25 cellular contexts compared by ENCODE assay signal in genomic region chr13:90448466-90449037, GRCh38.
A peak's percentile ranks its signal among the peaks of the same experiment; 100 is the strongest.
DNase-seq lines count a peak whose midpoint lies in the region; ATAC-seq, FAIRE-seq and TF ChIP-seq lines count a peak whose summit lies in the region.
"Had no signal": no experiment of that assay in that cellular context is flagged by ENCODE, and none has a peak within 500 bp of the region (broad histone marks: within the 10 kb centered on the region; RNA-seq: fewer than 3 reads in every experiment).

No MANE protein-coding gene starts in this region.

- H3K36me3 ChIP-seq in astrocyte (ENCODE audit: insufficient read depth, low read length) (no peaks in the 10 kb centered on the region), aorta (ENCODE audit: control insufficient read depth in 1 of 2, insufficient read depth in 2 of 2, low read length in 1 of 2) (no peaks in the 10 kb centered on the region), prostate gland (no peaks in the 10 kb centered on the region)
- H3K36me3 ChIP-seq: esophagus muscularis mucosa, spleen, thoracic aorta had no signal

- H3K4me2 ChIP-seq in astrocyte (ENCODE audit: low read length) = peak overlapping the region; percentile 30
- H3K4me2 ChIP-seq: GM23338, KMS-11 had no signal

- H3K4me3 ChIP-seq in astrocyte (ENCODE audit: insufficient read depth, low read depth, low read length) = no peak overlapping the region
- H3K4me3 ChIP-seq in aorta (ENCODE audit: low read length in 2 of 2) = no peak overlapping the region
- H3K4me3 ChIP-seq in prostate gland = no peak overlapping the region
- H3K4me3 ChIP-seq: esophagus muscularis mucosa, GM23338, lung, spleen, thoracic aorta had no signal

- WGBS in aorta, 2 donors = 56 to 60% methylated on average over 2 of the region's 2 CpGs
- WGBS in prostate gland = 85% methylated on average over 2 of the region's 2 CpGs

- H3K9me3 ChIP-seq in astrocyte (ENCODE audit: insufficient read depth, low read depth, low read length) (no peaks in the 10 kb centered on the region), aorta (ENCODE audit: control insufficient read depth, low read length) (no peaks in the 10 kb centered on the region), prostate gland (no peaks in the 10 kb centered on the region)
- H3K9me3 ChIP-seq: esophagus muscularis mucosa, thoracic aorta had no signal

- peaks cover 52% of the 10 kb centered on the region for H3K4me1 Mint-ChIP-seq in HFFc6 (ENCODE audit: low read depth)
- peaks cover 38% of the 10 kb centered on the region for H3K4me1 Mint-ChIP-seq in astrocyte (ENCODE audit: low read depth, unreplicated experiment)
- H3K4me1 Mint-ChIP-seq: activated B cell treated with CpG ODN at 0.5 μM for 24 hours; B cell; central memory CD8-positive, alpha-beta T cell had no signal

- no peak overlapping the region for H2AFZ ChIP-seq in astrocyte (ENCODE audit: low read depth, low read length)
- H2AFZ ChIP-seq: GM23338 had no signal

- H3K27ac Mint-ChIP-seq in HFFc6 (peak overlapping the region; percentile 29), astrocyte (ENCODE audit: unreplicated experiment) (peak overlapping the region; percentile 77)
- H3K27ac Mint-ChIP-seq: activated B cell treated with CpG ODN at 0.5 μM for 24 hours, B cell, GM23338 had no signal

- no peaks in the 10 kb centered on the region for H3K27me3 ChIP-seq in astrocyte (ENCODE audit: insufficient read depth, low read length)
- no peaks in the 10 kb centered on the region for H3K27me3 ChIP-seq in aorta (ENCODE audit: control insufficient read depth in 1 of 2, insufficient read depth in 2 of 2, low read length in 1 of 2)
- H3K27me3 ChIP-seq in prostate gland (replicated peaks; ENCODE audit: insufficient read depth) = no peaks in the 10 kb centered on the region
- H3K27me3 ChIP-seq: esophagus muscularis mucosa, spleen had no signal

- H3K27me3 Mint-ChIP-seq in HFFc6 (ENCODE audit: insufficient read depth) (no peaks in the 10 kb centered on the region), astrocyte (ENCODE audit: low read depth, unreplicated experiment) (no peaks in the 10 kb centered on the region)
- H3K27me3 Mint-ChIP-seq: activated B cell treated with CpG ODN at 0.5 μM for 24 hours; B cell; central memory CD8-positive, alpha-beta T cell had no signal

- TF ChIP-seq POLR2A in prostate gland (IDR thresholded peaks at IDR 0.05) = no peak

- no peak for DNase-seq in HFFc6
- DNase-seq in astrocyte (ENCODE audit: low read depth) = peak; percentile 71
- DNase-seq in fibroblast of peridontal ligament (ENCODE audit: extremely low read depth) = peak; percentile 10
- no peak for DNase-seq in aorta
- no peak for DNase-seq in prostate gland (ENCODE audit: low spot score)
- no peak for DNase-seq in NCI-H510A treated with DMSO at 0.1 percent for 48 hours (lab: John Stamatoyannopoulos, UW)
- DNase-seq: activated B cell treated with CpG ODN at 0.5 μM for 24 hours; activated CD4-positive, alpha-beta T cell treated with anti-CD3 and anti-CD28 coated beads, Interleukin-2, amount 50 U/mL, for 48 hours; activated effector memory CD4-positive, alpha-beta T cell treated with Interleukin-2 at 50 U/mL for 16 hours; effector CD8-positive, alpha-beta T cell; MV-4-11; NCI-H1694 treated with DMSO at 0.1 percent for 48 hours; occipital lobe; spleen; stimulated activated CD4-positive, alpha-beta T cell treated with anti-CD3 and anti-CD28 coated beads, Interleukin-4, amount 100 ng/mL, for 1 hour; stimulated activated naive CD4-positive, alpha-beta T cell; T1000 had no signal

- H3K36me3 Mint-ChIP-seq in HFFc6 (ENCODE audit: low read depth) (peaks cover 13% of the 10 kb centered on the region), astrocyte (ENCODE audit: low read depth, unreplicated experiment) (no peaks in the 10 kb centered on the region)

- H3K9me3 Mint-ChIP-seq in HFFc6 (no peaks in the 10 kb centered on the region; the same call in 1 of the 2 replicates), astrocyte (ENCODE audit: unreplicated experiment) (peaks cover 3% of the 10 kb centered on the region)
- H3K9me3 Mint-ChIP-seq: GM23338 had no signal

- no peak overlapping the region for H3K4me3 Mint-ChIP-seq in HFFc6
- H3K4me3 Mint-ChIP-seq in astrocyte (ENCODE audit: unreplicated experiment) = no peak overlapping the region
- H3K4me3 Mint-ChIP-seq: activated B cell treated with CpG ODN at 0.5 μM for 24 hours; B cell; central memory CD8-positive, alpha-beta T cell; GM23338 had no signal

- ATAC-seq in aorta (ENCODE audit: low FRiP score) (no peak), HG02884 (IDR thresholded peaks at IDR 0.05; ENCODE audit: unreplicated experiment) (no peak)
- ATAC-seq: GM23338 had no signal

- H3K9ac ChIP-seq in astrocyte (ENCODE audit: low read length) = no peak overlapping the region
- H3K9ac ChIP-seq: KMS-11 had no signal

- intact Hi-C loops in aorta (cut with DNase I) = no loop called here
- intact Hi-C loops in prostate gland (cut with DNase I) = no loop called here

- no peak for FAIRE-seq in astrocyte (lab: Jason Lieb, UNC)

- H4K20me1 ChIP-seq in astrocyte (ENCODE audit: insufficient read depth, low read length) = no peaks in the 10 kb centered on the region

- H3K4me1 ChIP-seq in astrocyte (ENCODE audit: insufficient read depth, low read length) (peaks cover 33% of the 10 kb centered on the region), aorta (ENCODE audit: control insufficient read depth in 1 of 2, insufficient read depth in 2 of 2, low read length in 2 of 2) (peaks cover 2 to 3% of the 10 kb centered on the region in 2 donors), prostate gland (replicated peaks) (no peaks in the 10 kb centered on the region)
- H3K4me1 ChIP-seq: spleen had no signal

- no peak for TF ChIP-seq CTCF in HFFc6 (IDR thresholded peaks at IDR 0.05)
- TF ChIP-seq CTCF in astrocyte (IDR thresholded peaks at IDR 0.05; ENCODE audit: insufficient read depth, low read depth, low read length) = no peak
- TF ChIP-seq CTCF in prostate gland (IDR thresholded peaks at IDR 0.05) = no peak

- H3K27ac ChIP-seq in astrocyte (ENCODE audit: low read depth, low read length) (peak overlapping the region; percentile 53), aorta (ENCODE audit: low read depth in 1 of 2, low read length in 2 of 2) (no peak overlapping the region), prostate gland (no peak overlapping the region)
- H3K27ac ChIP-seq: esophagus muscularis mucosa, KMS-11, spleen, thoracic aorta had no signal

- H3K79me2 ChIP-seq in astrocyte (ENCODE audit: insufficient read depth, low read length) = no peaks in the 10 kb centered on the region

Comparison
In these comparisons a context has a peak if more than half of its experiments do, and no peak if none do; other contexts are left out.
1. DNase-seq: peak in astrocyte (single experiment) and fibroblast of peridontal ligament (single experiment); none in HFFc6 (single experiment), aorta (0 of 2), prostate gland (single experiment) and NCI-H510A treated with DMSO at 0.1 percent for 48 hours (single experiment).